Comparison of ENCODE assay signal across 26 cellular contexts in genomic region chr21:43890042-43890441, GRCh38. TPM values are rescaled to one million over a fixed set of nuclear protein-coding genes. Genes with fewer than 3 reads are reported as not detected.
DNase-seq lines count a peak whose midpoint lies in the region; ATAC-seq, FAIRE-seq and TF ChIP-seq lines count a peak whose summit lies in the region.
"Had no signal": no experiment of that assay in that cellular context is flagged by ENCODE, and none has a peak within 500 bp of the region (broad histone marks: within the 10 kb centered on the region; RNA-seq: fewer than 3 reads in every experiment).

No MANE protein-coding gene starts in this region.

- TF ChIP-seq CTCF in H9 (conservative IDR thresholded peaks at IDR 0.05): peak; percentile 18; the same call in 1 of the 3 replicates
- TF ChIP-seq CTCF in H1 (IDR thresholded peaks at IDR 0.05; ENCODE audit: control extremely low read depth in 1 of 3, insufficient read depth in 1 of 3, low read depth in 1 of 3, low read length in 3 of 3): peak in 1 of 3 experiments; percentile 13; a peak in 2 of 4 replicates
- TF ChIP-seq CTCF in endothelial cell (IDR thresholded peaks at IDR 0.05; ENCODE audit: unreplicated experiment): no peak

- H3K27me3 Mint-ChIP-seq in CD4-positive, alpha-beta memory T cell: no peaks in the 10 kb centered on the region
- H3K27me3 Mint-ChIP-seq in H9 (ENCODE audit: low read depth) (peaks cover 3% of the 10 kb centered on the region), endothelial cell (ENCODE audit: unreplicated experiment) (peaks cover 4% of the 10 kb centered on the region)
- H3K27me3 Mint-ChIP-seq: naive thymus-derived CD8-positive, alpha-beta T cell had no signal

- no peak overlapping the region for H2AFZ ChIP-seq in H9 (ENCODE audit: low read length)
- H2AFZ ChIP-seq in H1 (ENCODE audit: low read length): no peak overlapping the region

- H3K4me2 ChIP-seq in H9 (ENCODE audit: insufficient read depth, insufficient read length, low read length): peak overlapping the region; percentile 29
- H3K4me2 ChIP-seq in H1 (ENCODE audit: insufficient read depth in 1 of 2, low read depth in 2 of 2, low read length in 2 of 2): peak overlapping the region; percentile 33 to 36; a peak in 3 of 4 replicates
- H3K4me2 ChIP-seq: KMS-11 had no signal

- H3K4me1 ChIP-seq in CD4-positive, alpha-beta memory T cell (ENCODE audit: insufficient read depth, low read length): peaks cover 47% of the 10 kb centered on the region
- H3K4me1 ChIP-seq in H9 (ENCODE audit: insufficient read depth, low read length) (peaks cover 7% of the 10 kb centered on the region; the same call in 1 of the 2 replicates), H1 (replicated peaks in 1 of 4; ENCODE audit: control insufficient read depth in 3 of 4, insufficient read depth in 4 of 4, low read length in 3 of 4) (peaks cover 0 to 9% (median 7%) of the 10 kb centered on the region in 4 experiments; a peak in 5 of 7 replicates)

- no peak for FAIRE-seq in H1 (lab: Jason Lieb, UNC)
- FAIRE-seq: astrocyte, endothelial cell of umbilical vein had no signal

- no peak overlapping the region for H3K4me3 ChIP-seq in CD4-positive, alpha-beta memory T cell (ENCODE audit: low read length in 2 of 2)
- H3K4me3 ChIP-seq in H1 (ENCODE audit: extremely low read depth in 1 of 4, insufficient read depth in 2 of 4, low read depth in 3 of 4, low read length in 4 of 4): peak overlapping the region in 1 of 4 experiments; percentile 20; a peak in 1 of 8 replicates
- H3K4me3 ChIP-seq: ovary, tibial artery had no signal

- H2BK20ac ChIP-seq in H9 (ENCODE audit: low read depth, low read length, poor library complexity, severe bottlenecking): no peak overlapping the region
- no peak overlapping the region for H2BK20ac ChIP-seq in H1 (ENCODE audit: low read length)

- peaks cover 4% of the 10 kb centered on the region for H3K36me3 ChIP-seq in CD4-positive, alpha-beta memory T cell (ENCODE audit: insufficient read depth, low read length)
- no peaks in the 10 kb centered on the region for H3K36me3 ChIP-seq in H1 (ENCODE audit: control insufficient read depth in 2 of 4, insufficient read depth in 4 of 4, low read length in 3 of 4)
- H3K36me3 ChIP-seq: ovary had no signal

- POLR2A ChIA-PET in CD4-positive, alpha-beta memory T cell (lab: Charles Lee; ENCODE audit: partially characterized antibody): no interaction called here
- POLR2A ChIA-PET in H1 (lab: Charles Lee; ENCODE audit: partially characterized antibody): no interaction called here

- H4K8ac ChIP-seq in H9 (replicated peaks; ENCODE audit: insufficient read length, low read depth, low read length) (no peak overlapping the region), H1 (ENCODE audit: extremely low read depth, insufficient read depth, low read length) (no peak overlapping the region)

- H3K79me1 ChIP-seq in H9 (ENCODE audit: insufficient read depth, low read depth, low read length, poor library complexity, severe bottlenecking) (no peaks in the 10 kb centered on the region), H1 (ENCODE audit: low read depth, low read length) (no peaks in the 10 kb centered on the region)

- H4K91ac ChIP-seq in H9 (ENCODE audit: insufficient read length, low read depth, low read length): no peak overlapping the region
- no peak overlapping the region for H4K91ac ChIP-seq in H1 (replicated peaks; ENCODE audit: insufficient read length, low read length)

- peaks cover 13 to 30% of the 10 kb centered on the region in 2 donors for H3K36me3 Mint-ChIP-seq in CD4-positive, alpha-beta memory T cell
- H3K36me3 Mint-ChIP-seq in H9 (ENCODE audit: insufficient read depth in 1 of 3, low read depth in 3 of 3): peaks cover 2 to 7% (median 4%) of the 10 kb centered on the region in 3 experiments; a peak in 6 of 7 replicates
- peaks cover 3% of the 10 kb centered on the region for H3K36me3 Mint-ChIP-seq in endothelial cell (ENCODE audit: low read depth, unreplicated experiment)

- peak overlapping the region in 4 of 7 donors; percentile 15 to 84 (median 59) for H3K27ac Mint-ChIP-seq in CD4-positive, alpha-beta memory T cell
- H3K27ac Mint-ChIP-seq in H9 (peak overlapping the region in 1 of 3 experiments; percentile 20; a peak in 2 of 7 replicates), endothelial cell (ENCODE audit: unreplicated experiment) (no peak overlapping the region)
- H3K27ac Mint-ChIP-seq: immature natural killer cell, mesothelial cell of epicardium had no signal

- no peak for TF ChIP-seq POLR2A in H1 (IDR thresholded peaks at IDR 0.05; ENCODE audit: control extremely low read depth in 1 of 2, low read depth in 2 of 2, low read length in 2 of 2)

- H3K9ac ChIP-seq in H9 (ENCODE audit: extremely low read depth, insufficient read length, low read length) (no peak overlapping the region), H1 (replicated peaks in 1 of 4; ENCODE audit: extremely low read depth in 1 of 4, low read depth in 3 of 4, low read length in 3 of 4) (no peak overlapping the region)
- H3K9ac ChIP-seq: KMS-11 had no signal

- peak overlapping the region in 1 of 8 donors; percentile 8 for H3K4me3 Mint-ChIP-seq in CD4-positive, alpha-beta memory T cell
- peak overlapping the region; percentile 1 to 56; a peak in 2 of 5 replicates for H3K4me3 Mint-ChIP-seq in H9
- H3K4me3 Mint-ChIP-seq in endothelial cell (ENCODE audit: unreplicated experiment): no peak overlapping the region
- H3K4me3 Mint-ChIP-seq: immature natural killer cell, mesothelial cell of epicardium had no signal

- no peak; a peak in 1 of 4 replicates for TF ChIP-seq RAD21 in H1 (IDR thresholded peaks at IDR 0.05 in 1 of 2, conservative IDR thresholded peaks at IDR 0.05 in 1 of 2; ENCODE audit: low read depth in 2 of 2, low read length in 2 of 2)

- H2AK5ac ChIP-seq in H9 (ENCODE audit: insufficient read length, low read length) (no peak overlapping the region), H1 (ENCODE audit: low read depth, low read length) (no peak overlapping the region)

- H4K20me1 ChIP-seq in H9 (ENCODE audit: control insufficient read depth, insufficient read depth, insufficient read length) (no peaks in the 10 kb centered on the region), H1 (replicated peaks in 1 of 2; ENCODE audit: control insufficient read depth in 1 of 2, insufficient read depth in 2 of 2, low read length in 2 of 2) (no peaks in the 10 kb centered on the region)

- H4K5ac ChIP-seq in H9 (ENCODE audit: insufficient read length, low read depth, low read length): no peak overlapping the region
- no peak overlapping the region for H4K5ac ChIP-seq in H1 (ENCODE audit: insufficient read length, low read depth, low read length)

- intact Hi-C loops in CD4-positive, alpha-beta memory T cell (cut with micrococcal nuclease): loop anchor here (5.0 kb wide), 1 partner anchor 47 kb away; no protein-coding TSS in a partner anchor

- H3K23ac ChIP-seq in H9 (ENCODE audit: insufficient read length, low read depth, low read length) (no peak overlapping the region), H1 (ENCODE audit: insufficient read length) (no peak overlapping the region)

- H2BK120ac ChIP-seq in H9 (ENCODE audit: low read depth, low read length, poor library complexity, severe bottlenecking) (peak overlapping the region; percentile 36), H1 (replicated peaks; ENCODE audit: low read depth, low read length) (no peak overlapping the region)

- no peaks in the 10 kb centered on the region for H3K27me3 ChIP-seq in CD4-positive, alpha-beta memory T cell (ENCODE audit: insufficient read depth, low read length)
- H3K27me3 ChIP-seq in H9 (ENCODE audit: insufficient read depth, low read length) (no peaks in the 10 kb centered on the region), H1 (replicated peaks in 1 of 4; ENCODE audit: control insufficient read depth in 3 of 4, extremely low read depth in 1 of 4, insufficient read depth in 3 of 4, low read length in 3 of 4) (no peaks in the 10 kb centered on the region)
- H3K27me3 ChIP-seq: ovary, tibial artery had no signal

- no peak for TF ChIP-seq EP300 in H1 (IDR thresholded peaks at IDR 0.05; ENCODE audit: borderline replicate concordance in 1 of 2, low read depth in 2 of 2, low read length in 2 of 2)

- DNase-seq in CD4-positive, alpha-beta memory T cell: no peak
- DNase-seq in H9 (peak; percentile 70), H1 (ENCODE audit: low read depth in 1 of 2, low spot score in 2 of 2) (peak in 1 of 2 experiments; percentile 59), mesenteric fat pad (ENCODE audit: low spot score) (peak; percentile 45), endothelial cell (ENCODE audit: low spot score) (no peak)
- DNase-seq: activated naive CD4-positive, alpha-beta T cell treated with anti-CD3 and anti-CD28 coated beads, Interleukin-2, amount 50 U/mL, for 16 hours; activated T-cell treated with anti-CD3 and anti-CD28 coated beads, Interleukin-2, amount 50 U/mL, for 1 hour; C1 segment of cervical spinal cord; central memory CD4-positive, alpha-beta T cell; immature natural killer cell; naive thymus-derived CD8-positive, alpha-beta T cell; NCI-H1436; SHP77 treated with DMSO at 0.1 percent for 48 hours; stimulated activated CD4-positive, alpha-beta T cell treated with anti-CD3 and anti-CD28 coated beads, Interleukin-12 subunit alpha, Interleukin-12 subunit beta, amount 100 ng/mL, for 4 hours; stimulated activated CD4-positive, alpha-beta T cell treated with anti-CD3 and anti-CD28 coated beads, Interleukin-4, amount 100 ng/mL, for 4 hours; stimulated activated naive CD4-positive, alpha-beta T cell treated with Interleukin-2 at 50 U/mL for 16 hours; SW 1271; tibial artery had no signal

- H3K79me2 ChIP-seq in H9 (ENCODE audit: insufficient read depth, low read length): no peaks in the 10 kb centered on the region
- no peaks in the 10 kb centered on the region for H3K79me2 ChIP-seq in H1 (ENCODE audit: control insufficient read depth in 1 of 2, insufficient read depth in 2 of 2, low read length in 2 of 2)

- no peak overlapping the region for H3K27ac ChIP-seq in CD4-positive, alpha-beta memory T cell (ENCODE audit: low read depth, low read length)
- no peak overlapping the region for H3K27ac ChIP-seq in H9 (ENCODE audit: insufficient read length, low read depth, low read length)
- H3K27ac ChIP-seq in H1 (ENCODE audit: low read depth, low read length): no peak overlapping the region
- H3K27ac ChIP-seq: KMS-11, ovary, tibial artery had no signal

- no peak overlapping the region for H2BK5ac ChIP-seq in H9 (ENCODE audit: insufficient read length, low read length)
- no peak overlapping the region for H2BK5ac ChIP-seq in H1 (ENCODE audit: low read depth, low read length)

- H3K4ac ChIP-seq in H9 (ENCODE audit: low read depth, low read length): no peak overlapping the region
- H3K4ac ChIP-seq in H1 (replicated peaks; ENCODE audit: insufficient read length, low read depth, low read length): no peak overlapping the region

- H2BK15ac ChIP-seq in H9 (ENCODE audit: low read depth, low read length) (no peak overlapping the region; the same call in 1 of the 2 replicates), H1 (ENCODE audit: low read length) (no peak overlapping the region)

- H3K14ac ChIP-seq in H9 (ENCODE audit: insufficient read depth, low read length) (peak overlapping the region; percentile 7; the same call in 1 of the 2 replicates), H1 (ENCODE audit: insufficient read length) (no peak overlapping the region)

- WGBS in H9 (ENCODE audit: extremely low coverage, insufficient read length, low lambda C conversion rate): no CpG with 5 or more reads among the region's 9 CpGs
- 45% methylated on average over 9 of the region's 9 CpGs; no CpG with 5 or more reads in 1 of the 2 experiments for WGBS in H1 (ENCODE audit: extremely low coverage in 1 of 2, insufficient coverage in 1 of 2, insufficient read length in 1 of 2, insufficient replicate concordance in 2 of 2, low coverage in 1 of 2, low lambda C conversion rate in 2 of 2, missing lambda C conversion rate in 1 of 2), 2 experiments

- H3K23me2 ChIP-seq in H9 (ENCODE audit: insufficient read length, low read depth, low read length, poor library complexity, severe bottlenecking) (peaks cover 4% of the 10 kb centered on the region), H1 (ENCODE audit: low read depth, low read length) (no peaks in the 10 kb centered on the region)

- no peak overlapping the region for H3K18ac ChIP-seq in H9 (ENCODE audit: insufficient read length, low read depth, low read length)
- no peak overlapping the region for H3K18ac ChIP-seq in H1 (ENCODE audit: extremely low read depth, low read length)

- H3T11ph ChIP-seq in H9 (ENCODE audit: low read length): no peak overlapping the region

- CTCF ChIA-PET in CD4-positive, alpha-beta memory T cell (lab: Charles Lee; ENCODE audit: partially characterized antibody): no interaction called here
- CTCF ChIA-PET in H1 (lab: Charles Lee; ENCODE audit: partially characterized antibody): no interaction called here

- H3K9me3 Mint-ChIP-seq in CD4-positive, alpha-beta memory T cell: peaks cover 0 to 3% (median 0%) of the 10 kb centered on the region in 8 donors
- H3K9me3 Mint-ChIP-seq in H9 (peaks cover 2 to 10% of the 10 kb centered on the region in 2 experiments; a peak in 3 of 5 replicates), endothelial cell (ENCODE audit: unreplicated experiment) (no peaks in the 10 kb centered on the region)
- H3K9me3 Mint-ChIP-seq: immature natural killer cell; naive thymus-derived CD8-positive, alpha-beta T cell had no signal

- H3K4me1 Mint-ChIP-seq in CD4-positive, alpha-beta memory T cell: peaks cover 29 to 71% (median 47%) of the 10 kb centered on the region in 4 donors
- H3K4me1 Mint-ChIP-seq in H9 (peaks cover 16% of the 10 kb centered on the region in 2 experiments), endothelial cell (ENCODE audit: unreplicated experiment) (peaks cover 4% of the 10 kb centered on the region)

- H2BK12ac ChIP-seq in H9 (ENCODE audit: insufficient read length, low read depth, low read length): no peak overlapping the region
- H2BK12ac ChIP-seq in H1 (ENCODE audit: low read depth, low read length): no peak overlapping the region

- no peak overlapping the region for H3K56ac ChIP-seq in H9 (ENCODE audit: insufficient read length, low read depth, low read length)
- H3K56ac ChIP-seq in H1 (replicated peaks; ENCODE audit: insufficient read length, low read depth, low read length): no peak overlapping the region

- H3K9me3 ChIP-seq in CD4-positive, alpha-beta memory T cell (ENCODE audit: control insufficient read depth in 1 of 2, low read length in 2 of 2): no peaks in the 10 kb centered on the region
- no peaks in the 10 kb centered on the region for H3K9me3 ChIP-seq in H9 (ENCODE audit: control insufficient read depth, low read depth, low read length)
- H3K9me3 ChIP-seq in H1 (ENCODE audit: insufficient read depth in 2 of 2, low read depth in 1 of 2, low read length in 1 of 2): no peaks in the 10 kb centered on the region
- H3K9me3 ChIP-seq: ovary, tibial artery had no signal

- ATAC-seq in HG02938 (IDR thresholded peaks at IDR 0.05; ENCODE audit: unreplicated experiment): no peak
- no peak for ATAC-seq in GM21423 (IDR thresholded peaks at IDR 0.05; ENCODE audit: unreplicated experiment)
- ATAC-seq: activated CD4-positive, CD25-positive, alpha-beta regulatory T cell treated with anti-CD3 and anti-CD28 coated beads, Interleukin-2, amount 50 U/mL, for 24 hours; naive thymus-derived CD8-positive, alpha-beta T cell had no signal

RNA-seq across cellular contexts. Expression of gene AGPAT3, which starts 25.0 kb away (rescaled TPM):
- 10 to 100 TPM; 72.4 to 76.7 TPM for total RNA-seq in CD4-positive, alpha-beta memory T cell
- polyA plus RNA-seq in CD4-positive, alpha-beta memory T cell: 10 to 100 TPM; 16.0 to 21.0 TPM
- total RNA-seq in H9 (2021): 13.0 TPM in 2 replicates
- 5.8 and 5.9 TPM in 2 replicates for total RNA-seq in H1 (2021; fragmentation: NEBNext Ultra II Directional; extraction: Animal tissue kit (Norgen Biotek cat#: 25700))
- 6.7 and 7.3 TPM in 2 replicates for polyA plus RNA-seq in H1 (2011; rRNA removed)
- 5.3 TPM for polyA plus RNA-seq in H1 (2011; cell fraction: cytosol; rRNA removed)
- 8.9 TPM for polyA plus RNA-seq in H1 (2011; cell fraction: nucleus; rRNA removed)
- 5.0 to 8.9 TPM (median 7.8 TPM) in 4 replicates for polyA plus RNA-seq in H1 (2012, experiment 1 of 2)
- 4.7 TPM for polyA plus RNA-seq in H1 (2012, experiment 2 of 2)
- 7.3 TPM for polyA plus RNA-seq in H1 (2013, experiment 1 of 2)
- 8.3 TPM for polyA plus RNA-seq in H1 (2013, experiment 2 of 2)
- 8.1 and 15.0 TPM in 2 replicates for polyA minus RNA-seq in H1 (2011; rRNA and poly(A)+ RNA removed)
- 8.5 TPM for polyA minus RNA-seq in H1 (2011; cell fraction: cytosol; rRNA and poly(A)+ RNA removed)
- polyA minus RNA-seq in H1 (2011; cell fraction: nucleus; rRNA and poly(A)+ RNA removed): 10.8 TPM
- total RNA-seq in mesenteric fat pad: 79.2 TPM
- 22.6 TPM for total RNA-seq in endothelial cell (ENCODE audit: unreplicated experiment)

Comparison
In these comparisons a context has a peak if more than half of its experiments do, and no peak if none do; other contexts are left out.
1. DNase-seq: peak in H9 (single experiment) and mesenteric fat pad (single experiment); none in CD4-positive, alpha-beta memory T cell (0 of 5) and endothelial cell (single experiment).